Comparison of ENCODE assay signal across 10 cellular contexts in the genomic region with DNA sequence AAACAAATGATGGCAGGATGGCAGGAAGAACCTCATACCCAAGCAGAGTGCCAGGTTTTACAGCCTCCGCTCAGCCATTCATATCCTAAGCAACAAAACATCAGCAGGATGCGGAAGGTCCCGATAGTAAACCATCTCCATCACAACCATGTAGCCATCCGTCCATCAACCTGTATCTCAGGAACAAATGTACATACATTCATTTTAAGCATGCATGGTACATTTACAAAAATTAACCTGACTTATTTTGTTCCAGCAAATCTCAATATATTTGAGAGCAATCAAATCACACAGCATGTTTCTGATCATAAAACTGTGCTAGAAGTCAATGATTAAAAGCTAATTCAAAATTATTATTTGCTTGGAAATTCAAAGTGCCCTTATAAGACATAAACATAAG. TPM values are rescaled to one million over a fixed set of nuclear protein-coding genes. Genes with fewer than 3 reads are reported as not detected.
DNase-seq lines count a peak whose midpoint lies in the region; ATAC-seq and TF ChIP-seq lines count a peak whose summit lies in the region.
"Not testable (repeated sequence)": the region's sequence is repeated elsewhere in the genome, so short reads cannot be mapped to it uniquely, and the experiment has no call there.
"Had no signal": no experiment of that assay in that cellular context is flagged by ENCODE, and none has a peak within 500 bp of the region (broad histone marks: within the 10 kb centered on the region; RNA-seq: fewer than 3 reads in every experiment).

A gene (minus strand): TSS at position 101 of the 400 bp plus-strand sequence. CDS start 0 bp downstream, at position 101.

- CTCF ChIA-PET in CD8-positive, alpha-beta memory T cell (lab: Charles Lee); activated CD4-positive, alpha-beta memory T cell treated with anti-CD3 and anti-CD28 coated beads for 36 hours (lab: Charles Lee): not testable (repeated sequence)

- not testable (repeated sequence) for DNase-seq in CD8-positive, alpha-beta memory T cell; MG63; activated CD4-positive, alpha-beta memory T cell treated with anti-CD3 and anti-CD28 coated beads for 36 hours; esophagus muscularis mucosa (ENCODE audit: extremely low spot score); mesenteric fat pad (ENCODE audit: low spot score); psoas muscle

- ATAC-seq in psoas muscle = not testable (repeated sequence)

- H3K27ac ChIP-seq in CD8-positive, alpha-beta memory T cell (ENCODE audit: low read depth, low read length); adipose tissue (ENCODE audit: low read depth, low read length); esophagus muscularis mucosa (replicated peaks in 1 of 4); psoas muscle: not testable (repeated sequence)

- TF ChIP-seq POLR2A in esophagus muscularis mucosa (IDR thresholded peaks at IDR 0.05; ENCODE audit: low read depth) = not testable (repeated sequence)

- not testable (repeated sequence) for H3K4me1 Mint-ChIP-seq in CD8-positive, alpha-beta memory T cell; activated CD4-positive, alpha-beta memory T cell treated with anti-CD3 and anti-CD28 coated beads for 36 hours (ENCODE audit: low read depth)

- POLR2A ChIA-PET in CD8-positive, alpha-beta memory T cell (lab: Charles Lee); activated CD4-positive, alpha-beta memory T cell treated with anti-CD3 and anti-CD28 coated beads for 36 hours (lab: Charles Lee): not testable (repeated sequence)

- H3K27ac Mint-ChIP-seq in CD8-positive, alpha-beta memory T cell; activated CD4-positive, alpha-beta memory T cell treated with anti-CD3 and anti-CD28 coated beads for 36 hours: not testable (repeated sequence)

- not testable (repeated sequence) for H3K9me3 ChIP-seq in CD8-positive, alpha-beta memory T cell (ENCODE audit: low read length); MG63; esophagus muscularis mucosa; psoas muscle

- H3K4me3 ChIP-seq in CD8-positive, alpha-beta memory T cell (ENCODE audit: low read length); MG63; esophagus muscularis mucosa; psoas muscle: not testable (repeated sequence)

- 98% methylated on average over 4 of the region's 4 CpGs; no CpG with 5 or more reads in 2 of the 3 donors for WGBS in adipose tissue, 3 donors
- WGBS in esophagus muscularis mucosa = no CpG with 5 or more reads among the region's 4 CpGs
- 89% methylated on average over 3 of the region's 4 CpGs; no CpG with 5 or more reads in 2 of the 3 donors for WGBS in psoas muscle, 3 donors

- not testable (repeated sequence) for H3K27me3 Mint-ChIP-seq in CD8-positive, alpha-beta memory T cell; activated CD4-positive, alpha-beta memory T cell treated with anti-CD3 and anti-CD28 coated beads for 36 hours

- H3K36me3 Mint-ChIP-seq in CD8-positive, alpha-beta memory T cell; activated CD4-positive, alpha-beta memory T cell treated with anti-CD3 and anti-CD28 coated beads for 36 hours: not testable (repeated sequence)

- not testable (repeated sequence) for H3K27me3 ChIP-seq in CD8-positive, alpha-beta memory T cell (ENCODE audit: insufficient read depth, low read length, poor library complexity, severe bottlenecking); MG63; esophagus muscularis mucosa; psoas muscle (ENCODE audit: insufficient read depth in 3 of 3, low read length in 2 of 3)

- H3K36me3 ChIP-seq in CD8-positive, alpha-beta memory T cell (ENCODE audit: insufficient read depth, low read length); MG63; esophagus muscularis mucosa; psoas muscle (ENCODE audit: insufficient read depth in 1 of 2, low read depth in 1 of 2): not testable (repeated sequence)

- intact Hi-C loops in activated CD4-positive, alpha-beta memory T cell treated with anti-CD3 and anti-CD28 coated beads for 36 hours (cut with micrococcal nuclease); esophagus muscularis mucosa (cut with DNase I); psoas muscle (cut with DNase I): not testable (repeated sequence)

- not testable (repeated sequence) for H3K4me3 Mint-ChIP-seq in CD8-positive, alpha-beta memory T cell; activated CD4-positive, alpha-beta memory T cell treated with anti-CD3 and anti-CD28 coated beads for 36 hours

- H3K9me3 Mint-ChIP-seq in CD8-positive, alpha-beta memory T cell; activated CD4-positive, alpha-beta memory T cell treated with anti-CD3 and anti-CD28 coated beads for 36 hours: not testable (repeated sequence)

- not testable (repeated sequence) for TF ChIP-seq CTCF in esophagus muscularis mucosa (IDR thresholded peaks at IDR 0.05); psoas muscle (IDR thresholded peaks at IDR 0.05)

- not testable (repeated sequence) for H3K4me1 ChIP-seq in CD8-positive, alpha-beta memory T cell (ENCODE audit: insufficient read depth, low read length); esophagus muscularis mucosa; psoas muscle

- TF ChIP-seq EP300 in esophagus muscularis mucosa (IDR thresholded peaks at IDR 0.05) = not testable (repeated sequence)

RNA-seq across cellular contexts. Expression of the gene that starts here (rescaled TPM):
- total RNA-seq in CD8-positive, alpha-beta memory T cell = 10 to 100 TPM; 12.4 to 16.7 TPM
- polyA plus RNA-seq in CD8-positive, alpha-beta memory T cell = 0.77 TPM
- 2.1 and 16.7 TPM in 2 replicates for total RNA-seq in MG63 (2014; rRNA removed; shearing (Covaris generic); ENCODE audit: low replicate concordance)
- total RNA-seq in activated CD4-positive, alpha-beta memory T cell treated with anti-CD3 and anti-CD28 coated beads for 36 hours = 10 to 100 TPM; 11.5 to 14.9 TPM
- 10 to 100 TPM in 2 of 3 donors, 1 to 10 TPM in 1; 3.7 to 36.9 (median 22.0) TPM for polyA plus RNA-seq in adipose tissue
- 10 to 100 TPM; 10.4 to 35.5 (median 17.5) TPM for total RNA-seq in esophagus muscularis mucosa
- total RNA-seq in mesenteric fat pad = 15.2 TPM
- 10 to 100 TPM in 3 of 4 donors, 1 to 10 TPM in 1; 8.0 to 18.7 (median 11.0) TPM for total RNA-seq in psoas muscle
- 10 to 100 TPM in 2 of 3 donors, 1 to 10 TPM in 1; 1.5 to 22.1 (median 16.0) TPM for polyA plus RNA-seq in psoas muscle
- total RNA-seq: A172, HT-29, IMR-90 had no signal
